Comparison of ENCODE assay signal across 1 cellular context in the genomic region with DNA sequence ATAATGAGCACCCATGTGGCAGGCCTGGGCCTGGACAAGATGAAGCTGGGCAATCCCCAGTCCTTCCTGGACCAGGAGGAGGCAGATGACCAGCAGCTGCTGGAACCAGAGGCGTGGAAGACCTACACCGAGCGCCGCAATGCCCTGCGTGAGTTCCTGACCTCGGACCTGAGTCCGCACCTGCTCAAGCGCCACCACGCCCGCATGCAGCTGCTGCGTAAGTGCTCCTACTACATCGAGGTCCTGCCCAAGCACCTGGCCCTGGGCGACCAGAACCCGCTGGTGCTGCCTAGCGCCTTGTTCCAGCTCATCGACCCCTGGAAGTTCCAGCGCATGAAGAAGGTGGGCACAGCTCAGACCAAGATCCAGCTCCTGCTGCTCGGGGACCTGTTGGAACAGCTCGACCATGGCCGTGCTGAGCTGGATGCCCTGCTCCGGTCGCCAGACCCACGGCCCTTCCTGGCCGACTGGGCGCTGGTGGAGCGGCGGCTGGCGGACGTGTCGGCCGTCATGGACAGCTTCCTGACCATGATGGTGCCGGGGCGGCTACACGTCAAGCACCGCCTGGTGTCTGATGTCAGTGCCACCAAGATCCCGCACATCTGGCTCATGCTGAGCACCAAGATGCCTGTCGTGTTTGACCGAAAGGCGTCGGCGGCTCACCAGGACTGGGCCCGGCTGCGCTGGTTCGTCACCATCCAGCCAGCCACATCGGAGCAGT.
TF ChIP-seq lines count a peak whose summit lies in the region.

No MANE protein-coding gene starts in this region.

TF ChIP-seq in H1, 55 proteins besides CTCF, POLR2A, EP300 and RAD21:
- TF ChIP-seq SIN3A (conservative IDR thresholded peaks at IDR 0.05 in 1 of 2, IDR thresholded peaks at IDR 0.05 in 1 of 2; ENCODE audit: low read depth in 1 of 2, low read length in 2 of 2) (no peak), SIX5 (IDR thresholded peaks at IDR 0.05; ENCODE audit: low read depth, low read length) (no peak), BCL11A (IDR thresholded peaks at IDR 0.05; ENCODE audit: low read depth in 2 of 2, low read length in 2 of 2) (no peak), SP1 (IDR thresholded peaks at IDR 0.05; ENCODE audit: low read depth, low read length) (no peak), SP2 (IDR thresholded peaks at IDR 0.05; ENCODE audit: low read length) (no peak), BRCA1 (IDR thresholded peaks at IDR 0.05; ENCODE audit: low read depth, low read length) (no peak), HDAC6 (IDR thresholded peaks at IDR 0.05; ENCODE audit: low read depth, low read length) (no peak), FOSL1 (IDR thresholded peaks at IDR 0.05; ENCODE audit: insufficient read depth, low read depth, low read length) (no peak), NRF1 (IDR thresholded peaks at IDR 0.05; ENCODE audit: low read depth, low read length) (no peak), ASH2L (IDR thresholded peaks at IDR 0.05; ENCODE audit: low read length) (no peak), CHD2 (IDR thresholded peaks at IDR 0.05; ENCODE audit: low read length) (no peak), PHF8 (conservative IDR thresholded peaks at IDR 0.05; ENCODE audit: low read depth, low read length) (no peak)
